1 cellular context compared by ENCODE assay signal in the genomic region with DNA sequence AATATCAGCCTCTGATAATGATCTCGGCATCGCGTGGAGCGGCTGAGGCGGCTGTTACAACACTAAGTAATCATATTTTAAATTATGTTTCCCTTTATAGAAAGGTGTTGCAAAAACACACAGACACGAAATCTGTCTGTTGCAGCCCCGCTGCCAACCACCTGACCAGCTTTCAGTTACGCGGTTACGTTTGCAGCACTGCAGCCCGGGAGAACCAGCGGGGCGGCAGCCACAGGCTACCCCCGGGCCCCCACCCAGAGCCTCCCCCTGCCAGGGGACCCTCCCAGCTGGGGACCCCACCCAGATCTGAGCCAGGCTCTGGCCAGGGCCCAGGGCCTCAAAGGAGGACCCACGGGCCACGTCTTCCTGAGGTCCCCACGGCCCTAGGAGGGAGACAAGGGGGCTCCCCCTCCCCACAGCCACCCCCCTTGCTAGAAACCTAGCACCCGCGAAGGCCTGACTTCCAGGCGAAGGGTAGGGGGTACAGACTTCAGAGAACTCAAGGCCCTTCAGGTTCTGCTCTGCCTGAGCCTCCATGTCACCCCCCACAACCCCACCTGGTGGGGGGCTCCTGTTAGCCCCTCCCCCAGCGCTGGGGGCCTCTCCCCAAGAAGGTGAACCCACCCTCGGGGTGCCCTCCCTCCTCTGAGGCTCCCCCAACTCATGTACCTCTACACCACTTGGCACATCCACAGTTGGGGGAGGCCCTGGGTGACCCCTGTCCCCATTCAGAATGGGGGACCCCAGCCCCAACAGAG.
TF ChIP-seq lines count a peak whose summit lies in the region.

No MANE protein-coding gene starts in this region.

TF ChIP-seq in WTC11, 78 proteins besides CTCF, POLR2A, EP300 and RAD21 (continued from another document):
- TF ChIP-seq, protein P1, sequence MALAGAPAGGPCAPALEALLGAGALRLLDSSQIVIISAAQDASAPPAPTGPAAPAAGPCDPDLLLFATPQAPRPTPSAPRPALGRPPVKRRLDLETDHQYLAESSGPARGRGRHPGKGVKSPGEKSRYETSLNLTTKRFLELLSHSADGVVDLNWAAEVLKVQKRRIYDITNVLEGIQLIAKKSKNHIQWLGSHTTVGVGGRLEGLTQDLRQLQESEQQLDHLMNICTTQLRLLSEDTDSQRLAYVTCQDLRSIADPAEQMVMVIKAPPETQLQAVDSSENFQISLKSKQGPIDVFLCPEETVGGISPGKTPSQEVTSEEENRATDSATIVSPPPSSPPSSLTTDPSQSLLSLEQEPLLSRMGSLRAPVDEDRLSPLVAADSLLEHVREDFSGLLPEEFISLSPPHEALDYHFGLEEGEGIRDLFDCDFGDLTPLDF (CRISPR knock-in tag; IDR thresholded peaks at IDR 0.05) = no peak
- TF ChIP-seq, protein P2, sequence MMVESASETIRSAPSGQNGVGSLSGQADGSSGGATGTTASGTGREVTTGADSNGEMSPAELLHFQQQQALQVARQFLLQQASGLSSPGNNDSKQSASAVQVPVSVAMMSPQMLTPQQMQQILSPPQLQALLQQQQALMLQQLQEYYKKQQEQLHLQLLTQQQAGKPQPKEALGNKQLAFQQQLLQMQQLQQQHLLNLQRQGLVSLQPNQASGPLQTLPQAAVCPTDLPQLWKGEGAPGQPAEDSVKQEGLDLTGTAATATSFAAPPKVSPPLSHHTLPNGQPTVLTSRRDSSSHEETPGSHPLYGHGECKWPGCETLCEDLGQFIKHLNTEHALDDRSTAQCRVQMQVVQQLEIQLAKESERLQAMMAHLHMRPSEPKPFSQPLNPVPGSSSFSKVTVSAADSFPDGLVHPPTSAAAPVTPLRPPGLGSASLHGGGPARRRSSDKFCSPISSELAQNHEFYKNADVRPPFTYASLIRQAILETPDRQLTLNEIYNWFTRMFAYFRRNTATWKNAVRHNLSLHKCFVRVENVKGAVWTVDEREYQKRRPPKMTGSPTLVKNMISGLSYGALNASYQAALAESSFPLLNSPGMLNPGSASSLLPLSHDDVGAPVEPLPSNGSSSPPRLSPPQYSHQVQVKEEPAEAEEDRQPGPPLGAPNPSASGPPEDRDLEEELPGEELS (CRISPR knock-in tag; IDR thresholded peaks at IDR 0.05) = no peak
- TF ChIP-seq, protein P3, sequence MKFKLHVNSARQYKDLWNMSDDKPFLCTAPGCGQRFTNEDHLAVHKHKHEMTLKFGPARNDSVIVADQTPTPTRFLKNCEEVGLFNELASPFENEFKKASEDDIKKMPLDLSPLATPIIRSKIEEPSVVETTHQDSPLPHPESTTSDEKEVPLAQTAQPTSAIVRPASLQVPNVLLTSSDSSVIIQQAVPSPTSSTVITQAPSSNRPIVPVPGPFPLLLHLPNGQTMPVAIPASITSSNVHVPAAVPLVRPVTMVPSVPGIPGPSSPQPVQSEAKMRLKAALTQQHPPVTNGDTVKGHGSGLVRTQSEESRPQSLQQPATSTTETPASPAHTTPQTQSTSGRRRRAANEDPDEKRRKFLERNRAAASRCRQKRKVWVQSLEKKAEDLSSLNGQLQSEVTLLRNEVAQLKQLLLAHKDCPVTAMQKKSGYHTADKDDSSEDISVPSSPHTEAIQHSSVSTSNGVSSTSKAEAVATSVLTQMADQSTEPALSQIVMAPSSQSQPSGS (CRISPR knock-in tag; IDR thresholded peaks at IDR 0.05; ENCODE audit: borderline replicate concordance, low read depth) = no peak
- no peak for TF ChIP-seq ZNF396 (CRISPR knock-in tag; IDR thresholded peaks at IDR 0.05; ENCODE audit: borderline replicate concordance)
- no peak for TF ChIP-seq ETV6 (CRISPR knock-in tag; IDR thresholded peaks at IDR 0.05)
- TF ChIP-seq, protein P4, sequence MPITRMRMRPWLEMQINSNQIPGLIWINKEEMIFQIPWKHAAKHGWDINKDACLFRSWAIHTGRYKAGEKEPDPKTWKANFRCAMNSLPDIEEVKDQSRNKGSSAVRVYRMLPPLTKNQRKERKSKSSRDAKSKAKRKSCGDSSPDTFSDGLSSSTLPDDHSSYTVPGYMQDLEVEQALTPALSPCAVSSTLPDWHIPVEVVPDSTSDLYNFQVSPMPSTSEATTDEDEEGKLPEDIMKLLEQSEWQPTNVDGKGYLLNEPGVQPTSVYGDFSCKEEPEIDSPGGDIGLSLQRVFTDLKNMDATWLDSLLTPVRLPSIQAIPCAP (CRISPR knock-in tag; IDR thresholded peaks at IDR 0.05) = no peak
- TF ChIP-seq, protein P5, sequence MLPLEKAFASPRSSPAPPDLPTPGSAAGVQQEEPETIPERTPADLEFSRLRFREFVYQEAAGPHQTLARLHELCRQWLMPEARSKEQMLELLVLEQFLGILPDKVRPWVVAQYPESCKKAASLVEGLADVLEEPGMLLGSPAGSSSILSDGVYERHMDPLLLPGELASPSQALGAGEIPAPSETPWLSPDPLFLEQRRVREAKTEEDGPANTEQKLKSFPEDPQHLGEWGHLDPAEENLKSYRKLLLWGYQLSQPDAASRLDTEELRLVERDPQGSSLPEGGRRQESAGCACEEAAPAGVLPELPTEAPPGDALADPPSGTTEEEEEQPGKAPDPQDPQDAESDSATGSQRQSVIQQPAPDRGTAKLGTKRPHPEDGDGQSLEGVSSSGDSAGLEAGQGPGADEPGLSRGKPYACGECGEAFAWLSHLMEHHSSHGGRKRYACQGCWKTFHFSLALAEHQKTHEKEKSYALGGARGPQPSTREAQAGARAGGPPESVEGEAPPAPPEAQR (CRISPR knock-in tag; IDR thresholded peaks at IDR 0.05) = no peak
- no peak for TF ChIP-seq OVOL2 (CRISPR knock-in tag; IDR thresholded peaks at IDR 0.05; ENCODE audit: borderline replicate concordance)
- TF ChIP-seq, protein P6, sequence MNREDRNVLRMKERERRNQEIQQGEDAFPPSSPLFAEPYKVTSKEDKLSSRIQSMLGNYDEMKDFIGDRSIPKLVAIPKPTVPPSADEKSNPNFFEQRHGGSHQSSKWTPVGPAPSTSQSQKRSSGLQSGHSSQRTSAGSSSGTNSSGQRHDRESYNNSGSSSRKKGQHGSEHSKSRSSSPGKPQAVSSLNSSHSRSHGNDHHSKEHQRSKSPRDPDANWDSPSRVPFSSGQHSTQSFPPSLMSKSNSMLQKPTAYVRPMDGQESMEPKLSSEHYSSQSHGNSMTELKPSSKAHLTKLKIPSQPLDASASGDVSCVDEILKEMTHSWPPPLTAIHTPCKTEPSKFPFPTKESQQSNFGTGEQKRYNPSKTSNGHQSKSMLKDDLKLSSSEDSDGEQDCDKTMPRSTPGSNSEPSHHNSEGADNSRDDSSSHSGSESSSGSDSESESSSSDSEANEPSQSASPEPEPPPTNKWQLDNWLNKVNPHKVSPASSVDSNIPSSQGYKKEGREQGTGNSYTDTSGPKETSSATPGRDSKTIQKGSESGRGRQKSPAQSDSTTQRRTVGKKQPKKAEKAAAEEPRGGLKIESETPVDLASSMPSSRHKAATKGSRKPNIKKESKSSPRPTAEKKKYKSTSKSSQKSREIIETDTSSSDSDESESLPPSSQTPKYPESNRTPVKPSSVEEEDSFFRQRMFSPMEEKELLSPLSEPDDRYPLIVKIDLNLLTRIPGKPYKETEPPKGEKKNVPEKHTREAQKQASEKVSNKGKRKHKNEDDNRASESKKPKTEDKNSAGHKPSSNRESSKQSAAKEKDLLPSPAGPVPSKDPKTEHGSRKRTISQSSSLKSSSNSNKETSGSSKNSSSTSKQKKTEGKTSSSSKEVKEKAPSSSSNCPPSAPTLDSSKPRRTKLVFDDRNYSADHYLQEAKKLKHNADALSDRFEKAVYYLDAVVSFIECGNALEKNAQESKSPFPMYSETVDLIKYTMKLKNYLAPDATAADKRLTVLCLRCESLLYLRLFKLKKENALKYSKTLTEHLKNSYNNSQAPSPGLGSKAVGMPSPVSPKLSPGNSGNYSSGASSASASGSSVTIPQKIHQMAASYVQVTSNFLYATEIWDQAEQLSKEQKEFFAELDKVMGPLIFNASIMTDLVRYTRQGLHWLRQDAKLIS (CRISPR knock-in tag; IDR thresholded peaks at IDR 0.05; ENCODE audit: borderline replicate concordance) = no peak
- TF ChIP-seq NFATC4 (CRISPR knock-in tag; IDR thresholded peaks at IDR 0.05) = no peak
- no peak for TF ChIP-seq GTF2I (CRISPR knock-in tag; conservative IDR thresholded peaks at IDR 0.05)
